In the genomic region with DNA sequence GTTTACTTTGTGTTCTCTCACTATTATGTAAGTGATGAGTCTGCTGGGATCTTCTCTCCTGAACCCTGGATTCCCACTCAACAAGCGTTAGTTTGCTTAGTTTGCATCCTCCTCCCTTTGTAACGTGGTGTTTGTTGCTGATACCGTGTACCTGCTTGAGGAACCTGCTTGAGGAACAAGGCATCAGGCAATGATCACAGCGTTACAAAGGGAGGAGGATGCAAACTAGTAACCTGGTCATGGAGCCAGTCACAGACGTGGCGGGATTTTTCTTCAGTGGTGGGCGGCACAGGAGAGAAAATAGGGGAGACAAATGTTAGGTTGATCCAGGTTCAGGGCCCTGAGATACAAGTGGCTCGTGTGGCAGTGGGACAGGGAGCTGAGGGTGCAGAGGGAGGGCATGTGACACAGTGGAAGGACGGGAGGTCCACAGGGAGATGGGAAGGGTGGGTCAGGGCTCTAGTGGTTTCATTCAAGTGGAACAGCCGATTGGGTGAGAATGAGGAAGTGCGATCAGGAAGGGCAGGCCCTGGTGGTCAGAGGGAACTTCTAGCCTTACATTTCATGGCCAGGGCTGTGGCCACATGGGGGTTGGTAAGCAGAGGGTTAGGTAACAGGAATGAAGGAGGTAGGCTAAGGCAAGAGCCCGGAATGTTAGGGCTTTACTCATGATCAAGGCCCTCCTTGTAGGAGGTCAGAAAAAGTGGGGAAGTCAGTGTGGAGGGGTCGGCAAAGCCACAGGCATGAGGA, we compare ENCODE assay signal across 1 cellular context.
TF ChIP-seq lines count a peak whose summit lies in the region.

No MANE protein-coding gene starts in this region.

TF ChIP-seq in K562, 482 proteins besides CTCF, POLR2A, EP300 and RAD21 (continued from another document and continues in another):
- TF ChIP-seq, protein P1, sequence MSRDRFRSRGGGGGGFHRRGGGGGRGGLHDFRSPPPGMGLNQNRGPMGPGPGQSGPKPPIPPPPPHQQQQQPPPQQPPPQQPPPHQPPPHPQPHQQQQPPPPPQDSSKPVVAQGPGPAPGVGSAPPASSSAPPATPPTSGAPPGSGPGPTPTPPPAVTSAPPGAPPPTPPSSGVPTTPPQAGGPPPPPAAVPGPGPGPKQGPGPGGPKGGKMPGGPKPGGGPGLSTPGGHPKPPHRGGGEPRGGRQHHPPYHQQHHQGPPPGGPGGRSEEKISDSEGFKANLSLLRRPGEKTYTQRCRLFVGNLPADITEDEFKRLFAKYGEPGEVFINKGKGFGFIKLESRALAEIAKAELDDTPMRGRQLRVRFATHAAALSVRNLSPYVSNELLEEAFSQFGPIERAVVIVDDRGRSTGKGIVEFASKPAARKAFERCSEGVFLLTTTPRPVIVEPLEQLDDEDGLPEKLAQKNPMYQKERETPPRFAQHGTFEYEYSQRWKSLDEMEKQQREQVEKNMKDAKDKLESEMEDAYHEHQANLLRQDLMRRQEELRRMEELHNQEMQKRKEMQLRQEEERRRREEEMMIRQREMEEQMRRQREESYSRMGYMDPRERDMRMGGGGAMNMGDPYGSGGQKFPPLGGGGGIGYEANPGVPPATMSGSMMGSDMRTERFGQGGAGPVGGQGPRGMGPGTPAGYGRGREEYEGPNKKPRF (IDR thresholded peaks at IDR 0.05; ENCODE audit: low read depth, low read length), result no peak
- TF ChIP-seq, protein P2, sequence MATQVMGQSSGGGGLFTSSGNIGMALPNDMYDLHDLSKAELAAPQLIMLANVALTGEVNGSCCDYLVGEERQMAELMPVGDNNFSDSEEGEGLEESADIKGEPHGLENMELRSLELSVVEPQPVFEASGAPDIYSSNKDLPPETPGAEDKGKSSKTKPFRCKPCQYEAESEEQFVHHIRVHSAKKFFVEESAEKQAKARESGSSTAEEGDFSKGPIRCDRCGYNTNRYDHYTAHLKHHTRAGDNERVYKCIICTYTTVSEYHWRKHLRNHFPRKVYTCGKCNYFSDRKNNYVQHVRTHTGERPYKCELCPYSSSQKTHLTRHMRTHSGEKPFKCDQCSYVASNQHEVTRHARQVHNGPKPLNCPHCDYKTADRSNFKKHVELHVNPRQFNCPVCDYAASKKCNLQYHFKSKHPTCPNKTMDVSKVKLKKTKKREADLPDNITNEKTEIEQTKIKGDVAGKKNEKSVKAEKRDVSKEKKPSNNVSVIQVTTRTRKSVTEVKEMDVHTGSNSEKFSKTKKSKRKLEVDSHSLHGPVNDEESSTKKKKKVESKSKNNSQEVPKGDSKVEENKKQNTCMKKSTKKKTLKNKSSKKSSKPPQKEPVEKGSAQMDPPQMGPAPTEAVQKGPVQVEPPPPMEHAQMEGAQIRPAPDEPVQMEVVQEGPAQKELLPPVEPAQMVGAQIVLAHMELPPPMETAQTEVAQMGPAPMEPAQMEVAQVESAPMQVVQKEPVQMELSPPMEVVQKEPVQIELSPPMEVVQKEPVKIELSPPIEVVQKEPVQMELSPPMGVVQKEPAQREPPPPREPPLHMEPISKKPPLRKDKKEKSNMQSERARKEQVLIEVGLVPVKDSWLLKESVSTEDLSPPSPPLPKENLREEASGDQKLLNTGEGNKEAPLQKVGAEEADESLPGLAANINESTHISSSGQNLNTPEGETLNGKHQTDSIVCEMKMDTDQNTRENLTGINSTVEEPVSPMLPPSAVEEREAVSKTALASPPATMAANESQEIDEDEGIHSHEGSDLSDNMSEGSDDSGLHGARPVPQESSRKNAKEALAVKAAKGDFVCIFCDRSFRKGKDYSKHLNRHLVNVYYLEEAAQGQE (CRISPR knock-in tag; IDR thresholded peaks at IDR 0.05; ENCODE audit: low read depth), result no peak
- TF ChIP-seq, protein P3, sequence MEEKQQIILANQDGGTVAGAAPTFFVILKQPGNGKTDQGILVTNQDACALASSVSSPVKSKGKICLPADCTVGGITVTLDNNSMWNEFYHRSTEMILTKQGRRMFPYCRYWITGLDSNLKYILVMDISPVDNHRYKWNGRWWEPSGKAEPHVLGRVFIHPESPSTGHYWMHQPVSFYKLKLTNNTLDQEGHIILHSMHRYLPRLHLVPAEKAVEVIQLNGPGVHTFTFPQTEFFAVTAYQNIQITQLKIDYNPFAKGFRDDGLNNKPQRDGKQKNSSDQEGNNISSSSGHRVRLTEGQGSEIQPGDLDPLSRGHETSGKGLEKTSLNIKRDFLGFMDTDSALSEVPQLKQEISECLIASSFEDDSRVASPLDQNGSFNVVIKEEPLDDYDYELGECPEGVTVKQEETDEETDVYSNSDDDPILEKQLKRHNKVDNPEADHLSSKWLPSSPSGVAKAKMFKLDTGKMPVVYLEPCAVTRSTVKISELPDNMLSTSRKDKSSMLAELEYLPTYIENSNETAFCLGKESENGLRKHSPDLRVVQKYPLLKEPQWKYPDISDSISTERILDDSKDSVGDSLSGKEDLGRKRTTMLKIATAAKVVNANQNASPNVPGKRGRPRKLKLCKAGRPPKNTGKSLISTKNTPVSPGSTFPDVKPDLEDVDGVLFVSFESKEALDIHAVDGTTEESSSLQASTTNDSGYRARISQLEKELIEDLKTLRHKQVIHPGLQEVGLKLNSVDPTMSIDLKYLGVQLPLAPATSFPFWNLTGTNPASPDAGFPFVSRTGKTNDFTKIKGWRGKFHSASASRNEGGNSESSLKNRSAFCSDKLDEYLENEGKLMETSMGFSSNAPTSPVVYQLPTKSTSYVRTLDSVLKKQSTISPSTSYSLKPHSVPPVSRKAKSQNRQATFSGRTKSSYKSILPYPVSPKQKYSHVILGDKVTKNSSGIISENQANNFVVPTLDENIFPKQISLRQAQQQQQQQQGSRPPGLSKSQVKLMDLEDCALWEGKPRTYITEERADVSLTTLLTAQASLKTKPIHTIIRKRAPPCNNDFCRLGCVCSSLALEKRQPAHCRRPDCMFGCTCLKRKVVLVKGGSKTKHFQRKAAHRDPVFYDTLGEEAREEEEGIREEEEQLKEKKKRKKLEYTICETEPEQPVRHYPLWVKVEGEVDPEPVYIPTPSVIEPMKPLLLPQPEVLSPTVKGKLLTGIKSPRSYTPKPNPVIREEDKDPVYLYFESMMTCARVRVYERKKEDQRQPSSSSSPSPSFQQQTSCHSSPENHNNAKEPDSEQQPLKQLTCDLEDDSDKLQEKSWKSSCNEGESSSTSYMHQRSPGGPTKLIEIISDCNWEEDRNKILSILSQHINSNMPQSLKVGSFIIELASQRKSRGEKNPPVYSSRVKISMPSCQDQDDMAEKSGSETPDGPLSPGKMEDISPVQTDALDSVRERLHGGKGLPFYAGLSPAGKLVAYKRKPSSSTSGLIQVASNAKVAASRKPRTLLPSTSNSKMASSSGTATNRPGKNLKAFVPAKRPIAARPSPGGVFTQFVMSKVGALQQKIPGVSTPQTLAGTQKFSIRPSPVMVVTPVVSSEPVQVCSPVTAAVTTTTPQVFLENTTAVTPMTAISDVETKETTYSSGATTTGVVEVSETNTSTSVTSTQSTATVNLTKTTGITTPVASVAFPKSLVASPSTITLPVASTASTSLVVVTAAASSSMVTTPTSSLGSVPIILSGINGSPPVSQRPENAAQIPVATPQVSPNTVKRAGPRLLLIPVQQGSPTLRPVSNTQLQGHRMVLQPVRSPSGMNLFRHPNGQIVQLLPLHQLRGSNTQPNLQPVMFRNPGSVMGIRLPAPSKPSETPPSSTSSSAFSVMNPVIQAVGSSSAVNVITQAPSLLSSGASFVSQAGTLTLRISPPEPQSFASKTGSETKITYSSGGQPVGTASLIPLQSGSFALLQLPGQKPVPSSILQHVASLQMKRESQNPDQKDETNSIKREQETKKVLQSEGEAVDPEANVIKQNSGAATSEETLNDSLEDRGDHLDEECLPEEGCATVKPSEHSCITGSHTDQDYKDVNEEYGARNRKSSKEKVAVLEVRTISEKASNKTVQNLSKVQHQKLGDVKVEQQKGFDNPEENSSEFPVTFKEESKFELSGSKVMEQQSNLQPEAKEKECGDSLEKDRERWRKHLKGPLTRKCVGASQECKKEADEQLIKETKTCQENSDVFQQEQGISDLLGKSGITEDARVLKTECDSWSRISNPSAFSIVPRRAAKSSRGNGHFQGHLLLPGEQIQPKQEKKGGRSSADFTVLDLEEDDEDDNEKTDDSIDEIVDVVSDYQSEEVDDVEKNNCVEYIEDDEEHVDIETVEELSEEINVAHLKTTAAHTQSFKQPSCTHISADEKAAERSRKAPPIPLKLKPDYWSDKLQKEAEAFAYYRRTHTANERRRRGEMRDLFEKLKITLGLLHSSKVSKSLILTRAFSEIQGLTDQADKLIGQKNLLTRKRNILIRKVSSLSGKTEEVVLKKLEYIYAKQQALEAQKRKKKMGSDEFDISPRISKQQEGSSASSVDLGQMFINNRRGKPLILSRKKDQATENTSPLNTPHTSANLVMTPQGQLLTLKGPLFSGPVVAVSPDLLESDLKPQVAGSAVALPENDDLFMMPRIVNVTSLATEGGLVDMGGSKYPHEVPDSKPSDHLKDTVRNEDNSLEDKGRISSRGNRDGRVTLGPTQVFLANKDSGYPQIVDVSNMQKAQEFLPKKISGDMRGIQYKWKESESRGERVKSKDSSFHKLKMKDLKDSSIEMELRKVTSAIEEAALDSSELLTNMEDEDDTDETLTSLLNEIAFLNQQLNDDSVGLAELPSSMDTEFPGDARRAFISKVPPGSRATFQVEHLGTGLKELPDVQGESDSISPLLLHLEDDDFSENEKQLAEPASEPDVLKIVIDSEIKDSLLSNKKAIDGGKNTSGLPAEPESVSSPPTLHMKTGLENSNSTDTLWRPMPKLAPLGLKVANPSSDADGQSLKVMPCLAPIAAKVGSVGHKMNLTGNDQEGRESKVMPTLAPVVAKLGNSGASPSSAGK (IDR thresholded peaks at IDR 0.05), result no peak
- TF ChIP-seq HLTF (IDR thresholded peaks at IDR 0.05) (no peak), KHSRP (IDR thresholded peaks at IDR 0.05) (no peak), ZNF384 (IDR thresholded peaks at IDR 0.05; ENCODE audit: low read depth, low read length) (no peak), SOX6 (IDR thresholded peaks at IDR 0.05) (no peak), ZNF766 (CRISPR knock-in tag; conservative IDR thresholded peaks at IDR 0.05) (no peak), TEAD2 (tag; IDR thresholded peaks at IDR 0.05) (no peak), CTBP1 (IDR thresholded peaks at IDR 0.05; ENCODE audit: borderline replicate concordance) (peak; percentile 21; the same call in 1 of the 2 replicates), ZNF764 (CRISPR knock-in tag; IDR thresholded peaks at IDR 0.05; ENCODE audit: low read depth) (no peak), ZNF175 (CRISPR knock-in tag; IDR thresholded peaks at IDR 0.05; ENCODE audit: low read depth) (no peak), BACH1 (tag; IDR thresholded peaks at IDR 0.05) (no peak), CBFB (CRISPR knock-in tag; IDR thresholded peaks at IDR 0.05) (no peak), HDGF (IDR thresholded peaks at IDR 0.05) (no peak), FOXA3 (CRISPR knock-in tag; conservative IDR thresholded peaks at IDR 0.05 in 1 of 2, IDR thresholded peaks at IDR 0.05 in 1 of 2) (no peak), ZNF197 (CRISPR knock-in tag; IDR thresholded peaks at IDR 0.05; ENCODE audit: low read depth) (no peak), ELF1 (tag; IDR thresholded peaks at IDR 0.05) (peak; percentile 63)
- TF ChIP-seq, protein P4, sequence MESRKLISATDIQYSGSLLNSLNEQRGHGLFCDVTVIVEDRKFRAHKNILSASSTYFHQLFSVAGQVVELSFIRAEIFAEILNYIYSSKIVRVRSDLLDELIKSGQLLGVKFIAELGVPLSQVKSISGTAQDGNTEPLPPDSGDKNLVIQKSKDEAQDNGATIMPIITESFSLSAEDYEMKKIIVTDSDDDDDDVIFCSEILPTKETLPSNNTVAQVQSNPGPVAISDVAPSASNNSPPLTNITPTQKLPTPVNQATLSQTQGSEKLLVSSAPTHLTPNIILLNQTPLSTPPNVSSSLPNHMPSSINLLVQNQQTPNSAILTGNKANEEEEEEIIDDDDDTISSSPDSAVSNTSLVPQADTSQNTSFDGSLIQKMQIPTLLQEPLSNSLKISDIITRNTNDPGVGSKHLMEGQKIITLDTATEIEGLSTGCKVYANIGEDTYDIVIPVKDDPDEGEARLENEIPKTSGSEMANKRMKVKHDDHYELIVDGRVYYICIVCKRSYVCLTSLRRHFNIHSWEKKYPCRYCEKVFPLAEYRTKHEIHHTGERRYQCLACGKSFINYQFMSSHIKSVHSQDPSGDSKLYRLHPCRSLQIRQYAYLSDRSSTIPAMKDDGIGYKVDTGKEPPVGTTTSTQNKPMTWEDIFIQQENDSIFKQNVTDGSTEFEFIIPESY (CRISPR knock-in tag; IDR thresholded peaks at IDR 0.05), result peak; percentile 42; the same call in 1 of the 2 replicates
- TF ChIP-seq, protein P5, sequence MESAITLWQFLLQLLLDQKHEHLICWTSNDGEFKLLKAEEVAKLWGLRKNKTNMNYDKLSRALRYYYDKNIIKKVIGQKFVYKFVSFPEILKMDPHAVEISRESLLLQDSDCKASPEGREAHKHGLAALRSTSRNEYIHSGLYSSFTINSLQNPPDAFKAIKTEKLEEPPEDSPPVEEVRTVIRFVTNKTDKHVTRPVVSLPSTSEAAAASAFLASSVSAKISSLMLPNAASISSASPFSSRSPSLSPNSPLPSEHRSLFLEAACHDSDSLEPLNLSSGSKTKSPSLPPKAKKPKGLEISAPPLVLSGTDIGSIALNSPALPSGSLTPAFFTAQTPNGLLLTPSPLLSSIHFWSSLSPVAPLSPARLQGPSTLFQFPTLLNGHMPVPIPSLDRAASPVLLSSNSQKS (CRISPR knock-in tag; IDR thresholded peaks at IDR 0.05), result no peak
- TF ChIP-seq, protein P6, sequence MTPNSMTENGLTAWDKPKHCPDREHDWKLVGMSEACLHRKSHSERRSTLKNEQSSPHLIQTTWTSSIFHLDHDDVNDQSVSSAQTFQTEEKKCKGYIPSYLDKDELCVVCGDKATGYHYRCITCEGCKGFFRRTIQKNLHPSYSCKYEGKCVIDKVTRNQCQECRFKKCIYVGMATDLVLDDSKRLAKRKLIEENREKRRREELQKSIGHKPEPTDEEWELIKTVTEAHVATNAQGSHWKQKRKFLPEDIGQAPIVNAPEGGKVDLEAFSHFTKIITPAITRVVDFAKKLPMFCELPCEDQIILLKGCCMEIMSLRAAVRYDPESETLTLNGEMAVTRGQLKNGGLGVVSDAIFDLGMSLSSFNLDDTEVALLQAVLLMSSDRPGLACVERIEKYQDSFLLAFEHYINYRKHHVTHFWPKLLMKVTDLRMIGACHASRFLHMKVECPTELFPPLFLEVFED (CRISPR knock-in tag; conservative IDR thresholded peaks at IDR 0.05), result no peak
- TF ChIP-seq, protein P7, sequence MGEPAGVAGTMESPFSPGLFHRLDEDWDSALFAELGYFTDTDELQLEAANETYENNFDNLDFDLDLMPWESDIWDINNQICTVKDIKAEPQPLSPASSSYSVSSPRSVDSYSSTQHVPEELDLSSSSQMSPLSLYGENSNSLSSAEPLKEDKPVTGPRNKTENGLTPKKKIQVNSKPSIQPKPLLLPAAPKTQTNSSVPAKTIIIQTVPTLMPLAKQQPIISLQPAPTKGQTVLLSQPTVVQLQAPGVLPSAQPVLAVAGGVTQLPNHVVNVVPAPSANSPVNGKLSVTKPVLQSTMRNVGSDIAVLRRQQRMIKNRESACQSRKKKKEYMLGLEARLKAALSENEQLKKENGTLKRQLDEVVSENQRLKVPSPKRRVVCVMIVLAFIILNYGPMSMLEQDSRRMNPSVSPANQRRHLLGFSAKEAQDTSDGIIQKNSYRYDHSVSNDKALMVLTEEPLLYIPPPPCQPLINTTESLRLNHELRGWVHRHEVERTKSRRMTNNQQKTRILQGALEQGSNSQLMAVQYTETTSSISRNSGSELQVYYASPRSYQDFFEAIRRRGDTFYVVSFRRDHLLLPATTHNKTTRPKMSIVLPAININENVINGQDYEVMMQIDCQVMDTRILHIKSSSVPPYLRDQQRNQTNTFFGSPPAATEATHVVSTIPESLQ (CRISPR knock-in tag; IDR thresholded peaks at IDR 0.05), result no peak
- TF ChIP-seq, protein P8, sequence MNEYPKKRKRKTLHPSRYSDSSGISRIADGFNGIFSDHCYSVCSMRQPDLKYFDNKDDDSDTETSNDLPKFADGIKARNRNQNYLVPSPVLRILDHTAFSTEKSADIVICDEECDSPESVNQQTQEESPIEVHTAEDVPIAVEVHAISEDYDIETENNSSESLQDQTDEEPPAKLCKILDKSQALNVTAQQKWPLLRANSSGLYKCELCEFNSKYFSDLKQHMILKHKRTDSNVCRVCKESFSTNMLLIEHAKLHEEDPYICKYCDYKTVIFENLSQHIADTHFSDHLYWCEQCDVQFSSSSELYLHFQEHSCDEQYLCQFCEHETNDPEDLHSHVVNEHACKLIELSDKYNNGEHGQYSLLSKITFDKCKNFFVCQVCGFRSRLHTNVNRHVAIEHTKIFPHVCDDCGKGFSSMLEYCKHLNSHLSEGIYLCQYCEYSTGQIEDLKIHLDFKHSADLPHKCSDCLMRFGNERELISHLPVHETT (CRISPR knock-in tag; conservative IDR thresholded peaks at IDR 0.05 in 1 of 2, IDR thresholded peaks at IDR 0.05 in 1 of 2), result 0 out of 4 replicates have a peak, but pooled peaks of 1 of the 2 experiments have one; percentile 26
